In the genomic region with DNA sequence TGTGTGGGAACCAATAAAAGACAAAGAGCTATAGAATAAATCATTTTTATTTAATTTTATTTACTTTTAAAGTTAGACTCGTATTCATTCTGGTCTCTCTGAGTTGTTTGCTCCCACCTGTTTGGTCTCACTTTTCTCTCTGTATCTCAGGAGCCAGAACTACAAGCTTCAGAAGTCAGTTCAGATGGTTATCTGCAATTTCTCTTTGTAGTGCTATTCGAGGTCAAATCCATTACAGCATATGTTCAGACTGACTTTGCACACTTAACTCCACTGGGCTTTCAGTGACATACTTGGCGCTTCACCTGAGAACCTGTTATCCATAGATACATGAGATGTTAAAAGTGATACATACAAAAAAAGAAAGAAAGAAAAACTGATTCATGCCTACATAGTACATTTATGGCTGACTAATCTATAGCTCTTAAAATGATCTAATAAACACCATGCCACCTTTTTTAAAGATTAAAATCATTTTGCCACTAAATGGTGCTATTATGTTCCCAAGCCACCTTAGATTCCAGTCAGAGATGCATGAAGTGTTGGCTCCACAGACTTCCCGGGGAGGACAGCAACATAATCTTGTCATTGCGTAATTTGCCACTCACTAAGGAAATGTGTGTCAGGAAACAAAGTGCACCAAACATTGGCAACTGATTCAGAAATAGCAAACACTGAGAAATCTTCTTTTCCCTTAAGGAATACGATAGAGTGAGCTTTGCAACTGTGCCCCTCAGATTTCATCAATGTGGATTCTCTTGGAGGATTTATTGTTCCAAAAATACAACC, we compare ENCODE assay signal across 27 cellular contexts.
A peak's percentile ranks its signal among the peaks of the same experiment; 100 is the strongest.
DNase-seq lines count a peak whose midpoint lies in the region; TF ChIP-seq lines count a peak whose summit lies in the region.
"Had no signal": no experiment of that assay in that cellular context is flagged by ENCODE, and none has a peak within 500 bp of the region (broad histone marks: within the 10 kb centered on the region; RNA-seq: fewer than 3 reads in every experiment).

No MANE protein-coding gene starts in this region.

- H4K20me1 ChIP-seq in mammary epithelial cell (ENCODE audit: insufficient read depth, low read length) (no peaks in the 10 kb centered on the region), neural cell (ENCODE audit: insufficient read depth) (no peaks in the 10 kb centered on the region)

- CTCF ChIA-PET in MCF 10A (lab: Yijun Ruan, JAX): interaction anchor here (0.7 kb wide), 1 partner anchor 10 kb away, joined by 3 read pairs; no protein-coding TSS in a partner anchor
- CTCF ChIA-PET in mammary epithelial cell (lab: Charles Lee; ENCODE audit: low non-redundant PET): no interaction called here
- CTCF ChIA-PET in RWPE1 (lab: Yijun Ruan, JAX): no interaction called here

- no TSS peak for BruUV-seq in MCF 10A (replicated peaks; lab: Mats Ljungman, UMichigan)
- BruUV-seq in mammary epithelial cell (replicated peaks; lab: Mats Ljungman, UMichigan): no TSS peak

- in situ Hi-C loops in mammary epithelial cell (cut with MboI; ENCODE audit: low sequenced_read_pairs in 2 of 2): no loop called here

- intact Hi-C loops in MCF 10A (cut with micrococcal nuclease) (no loop called here), mammary epithelial cell (cut with micrococcal nuclease) (no loop called here), colonic mucosa (cut with DNase I) (no loop called here)

- H3K4me2 ChIP-seq in mammary epithelial cell (ENCODE audit: insufficient read depth, low read depth, low read length) (no peak overlapping the region), neural cell (ENCODE audit: low read length) (no peak overlapping the region)

- no peak overlapping the region for H3K4me3 Mint-ChIP-seq in MCF 10A (ENCODE audit: unreplicated experiment)
- H3K4me3 Mint-ChIP-seq: activated CD4-positive, alpha-beta memory T cell treated with anti-CD3 and anti-CD28 coated beads for 36 hours; activated T-cell treated with anti-CD3 and anti-CD28 coated beads, Interleukin-2, amount 50 U/mL, for 72 hours; CD8-positive, alpha-beta T cell; H9; natural killer cell treated with Interleukin-12 subunit alpha and Interleukin-12 subunit beta and Interleukin-15 and Interleukin-18, amount 100 ng/mL, for 72 hours; stimulated activated effector memory CD8-positive, alpha-beta T cell treated with anti-CD3 and anti-CD28 coated beads, Interleukin-12 subunit alpha, Interleukin-12 subunit beta, amount 100 ng/mL, for 72 hours had no signal

- DNase-seq in MCF 10A (ENCODE audit: unreplicated experiment) (peak; percentile 49), mammary epithelial cell (no peak), NCI-H69 (lab: John Stamatoyannopoulos, UW) (peak; percentile 11), cardiac fibroblast (ENCODE audit: low read depth in 2 of 2) (peak; percentile 7 to 27), colonic mucosa (no peak), RWPE1 (ENCODE audit: low spot score) (no peak)
- DNase-seq in activated CD4-positive, CD25-positive, alpha-beta regulatory T cell treated with anti-CD3 and anti-CD28 coated beads, Interleukin-2, amount 50 U/mL, for 72 hours: no peak
- DNase-seq: ACHN; activated CD4-positive, alpha-beta memory T cell treated with anti-CD3 and anti-CD28 coated beads for 36 hours; activated naive CD4-positive, alpha-beta T cell treated with Interleukin-2 at 50 U/mL for 16 hours; activated T-cell treated with anti-CD3 and anti-CD28 coated beads, Interleukin-2, amount 50 U/mL, for 72 hours; BE2C; body of pancreas; CD8-positive, alpha-beta T cell; cerebellar nuclear complex; H9; hippocampal formation; lower lobe of right lung; mucosa of descending colon; NCI-H1092; NCI-H1694 treated with DMSO at 0.1 percent for 48 hours; NCI-H526; SIG-M5; transverse colon had no signal

- peaks cover 6% of the 10 kb centered on the region for H3K4me1 Mint-ChIP-seq in MCF 10A (ENCODE audit: insufficient read depth, unreplicated experiment)
- H3K4me1 Mint-ChIP-seq: stimulated activated effector memory CD8-positive, alpha-beta T cell treated with anti-CD3 and anti-CD28 coated beads, Interleukin-12 subunit alpha, Interleukin-12 subunit beta, amount 100 ng/mL, for 72 hours had no signal

- H3K27ac ChIP-seq in mammary epithelial cell (ENCODE audit: insufficient read depth, low read depth, low read length): no peak overlapping the region
- no peak overlapping the region for H3K27ac ChIP-seq in neural cell (ENCODE audit: low read length)
- no peak overlapping the region for H3K27ac ChIP-seq in colonic mucosa
- no peak overlapping the region for H3K27ac ChIP-seq in RWPE1
- H3K27ac ChIP-seq: body of pancreas, lower lobe of right lung, transverse colon had no signal

- no peaks in the 10 kb centered on the region for H3K9me2 ChIP-seq in neural cell (ENCODE audit: insufficient read depth, low read length)

- no peaks in the 10 kb centered on the region for H3K27me3 Mint-ChIP-seq in MCF 10A (ENCODE audit: insufficient read depth, unreplicated experiment)
- H3K27me3 Mint-ChIP-seq: activated CD4-positive, alpha-beta memory T cell treated with anti-CD3 and anti-CD28 coated beads for 36 hours; natural killer cell treated with Interleukin-12 subunit alpha and Interleukin-12 subunit beta and Interleukin-15 and Interleukin-18, amount 100 ng/mL, for 72 hours had no signal

- no peak for TF ChIP-seq RAD21 in neural cell (conservative IDR thresholded peaks at IDR 0.05)

- H3K79me2 ChIP-seq in mammary epithelial cell (ENCODE audit: insufficient read depth, low read length): no peaks in the 10 kb centered on the region
- H3K79me2 ChIP-seq in neural cell (replicated peaks; ENCODE audit: insufficient read depth, low read length): no peaks in the 10 kb centered on the region

- no peaks in the 10 kb centered on the region for H3F3A ChIP-seq in neural cell (ENCODE audit: insufficient read depth, low read length, poor library complexity, severe bottlenecking)

- H3K27me3 ChIP-seq in mammary epithelial cell (ENCODE audit: insufficient read depth, low read length) (no peaks in the 10 kb centered on the region), neural cell (ENCODE audit: insufficient read depth, low read depth, low read length) (no peaks in the 10 kb centered on the region), colonic mucosa (no peaks in the 10 kb centered on the region)
- H3K27me3 ChIP-seq: BE2C, body of pancreas, transverse colon had no signal

- no peaks in the 10 kb centered on the region for H3K36me3 Mint-ChIP-seq in MCF 10A (ENCODE audit: insufficient read depth, unreplicated experiment)
- H3K36me3 Mint-ChIP-seq: activated CD4-positive, alpha-beta memory T cell treated with anti-CD3 and anti-CD28 coated beads for 36 hours; CD8-positive, alpha-beta T cell; natural killer cell treated with Interleukin-12 subunit alpha and Interleukin-12 subunit beta and Interleukin-15 and Interleukin-18, amount 100 ng/mL, for 72 hours; stimulated activated effector memory CD8-positive, alpha-beta T cell treated with anti-CD3 and anti-CD28 coated beads, Interleukin-12 subunit alpha, Interleukin-12 subunit beta, amount 100 ng/mL, for 72 hours had no signal

- 37% methylated on average over 6 of the region's 6 CpGs for WGBS in mammary epithelial cell (ENCODE audit: low coverage, missing lambda C conversion rate)

- dilution Hi-C loops in mammary epithelial cell (cut with HindIII; ENCODE audit: low sequenced_read_pairs): no loop called here

- no peaks in the 10 kb centered on the region for H3K4me1 ChIP-seq in mammary epithelial cell (ENCODE audit: insufficient read depth, low read length)
- no peaks in the 10 kb centered on the region for H3K4me1 ChIP-seq in colonic mucosa
- H3K4me1 ChIP-seq: body of pancreas, lower lobe of right lung, transverse colon had no signal

- TF ChIP-seq CTCF in MCF 10A (IDR thresholded peaks at IDR 0.05; ENCODE audit: unreplicated experiment): no peak
- no peak for TF ChIP-seq CTCF in mammary epithelial cell (conservative IDR thresholded peaks at IDR 0.05 in 1 of 2, IDR thresholded peaks at IDR 0.05 in 1 of 2; ENCODE audit: extremely low read depth in 1 of 2, insufficient read depth in 1 of 2, low read depth in 1 of 2, low read length in 2 of 2)
- TF ChIP-seq CTCF in cardiac fibroblast (IDR thresholded peaks at IDR 0.05; ENCODE audit: low read depth, low read length): no peak
- no peak for TF ChIP-seq CTCF in neural cell (IDR thresholded peaks at IDR 0.05; ENCODE audit: poor library complexity, severe bottlenecking)
- no peak for TF ChIP-seq CTCF in colonic mucosa (IDR thresholded peaks at IDR 0.05)
- no peak for TF ChIP-seq CTCF in RWPE1 (conservative IDR thresholded peaks at IDR 0.05; ENCODE audit: low read depth)

- H3K27ac Mint-ChIP-seq in MCF 10A (ENCODE audit: low read depth, unreplicated experiment): no peak overlapping the region
- H3K27ac Mint-ChIP-seq: activated CD4-positive, alpha-beta memory T cell treated with anti-CD3 and anti-CD28 coated beads for 36 hours; activated T-cell treated with anti-CD3 and anti-CD28 coated beads, Interleukin-2, amount 50 U/mL, for 72 hours; CD8-positive, alpha-beta T cell; H9; natural killer cell treated with Interleukin-12 subunit alpha and Interleukin-12 subunit beta and Interleukin-15 and Interleukin-18, amount 100 ng/mL, for 72 hours; stimulated activated effector memory CD8-positive, alpha-beta T cell treated with anti-CD3 and anti-CD28 coated beads, Interleukin-12 subunit alpha, Interleukin-12 subunit beta, amount 100 ng/mL, for 72 hours had no signal

- no peak overlapping the region for H3K9ac ChIP-seq in mammary epithelial cell (ENCODE audit: insufficient read depth, low read length)
- H3K9ac ChIP-seq in neural cell (ENCODE audit: low read length): no peak overlapping the region
- no peak overlapping the region for H3K9ac ChIP-seq in colonic mucosa (ENCODE audit: low read depth in 2 of 2, low read length in 2 of 2)

- H3K9me3 Mint-ChIP-seq in MCF 10A (ENCODE audit: unreplicated experiment): no peaks in the 10 kb centered on the region
- H3K9me3 Mint-ChIP-seq: activated CD4-positive, alpha-beta memory T cell treated with anti-CD3 and anti-CD28 coated beads for 36 hours; activated T-cell treated with anti-CD3 and anti-CD28 coated beads, Interleukin-2, amount 50 U/mL, for 72 hours; CD8-positive, alpha-beta T cell; H9; stimulated activated effector memory CD8-positive, alpha-beta T cell treated with anti-CD3 and anti-CD28 coated beads, Interleukin-12 subunit alpha, Interleukin-12 subunit beta, amount 100 ng/mL, for 72 hours had no signal

- TF ChIP-seq EP300 in neural cell (conservative IDR thresholded peaks at IDR 0.05; ENCODE audit: poor library complexity, severe bottlenecking): peak; percentile 15

- H3K4me3 ChIP-seq in mammary epithelial cell (replicated peaks in 1 of 3; ENCODE audit: insufficient read depth in 1 of 3, low read depth in 2 of 3, low read length in 3 of 3) (no peak overlapping the region), cardiac fibroblast (replicated peaks in 1 of 2; ENCODE audit: low read depth in 2 of 2, low read length in 2 of 2) (no peak overlapping the region), neural cell (ENCODE audit: low read length) (no peak overlapping the region), colonic mucosa (no peak overlapping the region)
- H3K4me3 ChIP-seq: body of pancreas, lower lobe of right lung, mucosa of descending colon, transverse colon had no signal

- H2AFZ ChIP-seq in mammary epithelial cell (ENCODE audit: low read depth, low read length) (no peak overlapping the region), neural cell (ENCODE audit: low read depth, low read length) (no peak overlapping the region)

- H3K36me3 ChIP-seq in mammary epithelial cell (ENCODE audit: insufficient read depth, low read length): no peaks in the 10 kb centered on the region
- no peaks in the 10 kb centered on the region for H3K36me3 ChIP-seq in neural cell (ENCODE audit: insufficient read depth, low read length)
- H3K36me3 ChIP-seq in colonic mucosa: no peaks in the 10 kb centered on the region
- H3K36me3 ChIP-seq: BE2C, lower lobe of right lung, transverse colon had no signal

- H3K9me3 ChIP-seq in mammary epithelial cell (replicated peaks; ENCODE audit: insufficient read depth, low read length) (no peaks in the 10 kb centered on the region), neural cell (ENCODE audit: low read length) (no peaks in the 10 kb centered on the region), colonic mucosa (no peaks in the 10 kb centered on the region)
- H3K9me3 ChIP-seq: BE2C, body of pancreas, lower lobe of right lung, mucosa of descending colon, transverse colon had no signal

- POLR2A ChIA-PET in MCF 10A (lab: Yijun Ruan, JAX) (no interaction called here), RWPE1 (lab: Yijun Ruan, JAX; ENCODE audit: low non-redundant PET) (no interaction called here)

Comparison
In these comparisons a context has a peak if more than half of its experiments do, and no peak if none do; other contexts are left out.
1. DNase-seq: peak in MCF 10A (single experiment), NCI-H69 (single experiment) and cardiac fibroblast (2 of 2); none in mammary epithelial cell (single experiment), colonic mucosa (single experiment), RWPE1 (single experiment) and activated CD4-positive, CD25-positive, alpha-beta regulatory T cell treated with anti-CD3 and anti-CD28 coated beads, Interleukin-2, amount 50 U/mL, for 72 hours (single experiment).